In the genomic region with DNA sequence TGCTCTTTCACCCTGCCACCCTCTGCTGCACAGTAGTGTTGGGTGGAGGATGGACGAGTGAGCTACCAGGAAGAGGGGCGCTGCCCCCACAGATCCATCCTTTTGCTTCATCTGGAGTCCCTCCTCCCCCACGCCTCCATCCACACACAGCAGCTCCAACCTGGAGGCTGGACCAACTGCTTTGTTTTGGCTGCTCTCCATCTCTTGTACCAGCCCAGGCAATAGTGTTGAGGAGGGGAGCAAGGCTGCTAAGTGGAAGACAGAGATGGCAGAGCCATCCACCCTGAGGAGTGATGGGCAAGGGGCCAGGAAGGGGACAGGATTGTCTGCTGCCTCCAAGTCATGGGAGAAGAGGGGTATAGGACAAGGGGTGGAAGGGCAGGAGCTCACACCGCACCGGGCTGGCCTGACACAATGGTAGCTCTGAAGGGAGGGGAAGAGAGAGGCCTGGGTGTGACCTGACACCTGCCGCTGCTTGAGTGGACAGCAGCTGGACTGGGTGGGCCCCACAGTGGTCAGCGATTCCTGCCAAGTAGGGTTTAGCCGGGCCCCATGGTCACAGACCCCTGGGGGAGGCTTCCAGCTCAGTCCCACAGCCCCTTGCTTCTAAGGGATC, we compare ENCODE assay signal across 1 cellular context.
TF ChIP-seq lines count a peak whose summit lies in the region.

No MANE protein-coding gene starts in this region.

TF ChIP-seq in GM12878, 131 proteins besides CTCF, POLR2A, EP300 and RAD21:
- no peak for TF ChIP-seq BRCA1 (IDR thresholded peaks at IDR 0.05; ENCODE audit: low read depth, low read length)
- peak; percentile 76 for TF ChIP-seq POLR2AphosphoS2 (IDR thresholded peaks at IDR 0.05; ENCODE audit: low read depth, low read length)
- peak; percentile 49; the same call in 1 of the 2 replicates for TF ChIP-seq POLR2AphosphoS5 (IDR thresholded peaks at IDR 0.05; ENCODE audit: low read length)
- no peak for TF ChIP-seq SMAD1 (IDR thresholded peaks at IDR 0.05; ENCODE audit: low read depth, partially characterized antibody)
- TF ChIP-seq GATAD2B (conservative IDR thresholded peaks at IDR 0.05; ENCODE audit: low read depth) = no peak
TF ChIP-seq in GM12878: peak in this region for 2.
